In the genomic region with DNA sequence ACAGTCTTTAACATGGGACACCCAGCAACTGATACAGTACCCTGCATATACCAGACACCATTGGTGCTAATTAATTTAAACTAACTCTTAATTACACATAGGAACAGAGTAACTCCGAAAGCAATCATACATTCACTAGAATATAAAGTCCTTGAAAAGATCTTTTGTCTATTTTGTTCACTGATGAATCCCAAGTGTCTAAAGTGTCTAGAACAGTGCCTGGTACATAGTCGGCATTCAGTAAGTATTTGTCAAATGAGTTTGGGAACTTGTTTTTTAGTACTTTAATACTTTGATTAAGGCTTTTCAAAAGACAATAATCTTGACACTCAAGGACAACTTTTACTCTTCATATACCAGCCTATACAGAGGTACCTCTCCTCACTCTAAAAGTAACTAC, we compare ENCODE assay signal across 18 cellular contexts. TPM values are rescaled to one million over a fixed set of nuclear protein-coding genes. Genes with fewer than 3 reads are reported as not detected.
DNase-seq lines count a peak whose midpoint lies in the region; ATAC-seq and TF ChIP-seq lines count a peak whose summit lies in the region.
"Had no signal": no experiment of that assay in that cellular context is flagged by ENCODE, and none has a peak within 500 bp of the region (broad histone marks: within the 10 kb centered on the region; RNA-seq: fewer than 3 reads in every experiment).

No MANE protein-coding gene starts in this region.

- DNase-seq in stimulated activated naive CD8-positive, alpha-beta T cell treated with anti-CD3 and anti-CD28 coated beads, Interleukin-15, Interleukin-2, amounts not matched to agents 100 U/mL and 50 U/mL, for 24 hours: no peak
- DNase-seq in SK-N-MC (ENCODE audit: low read depth, low spot score): no peak
- DNase-seq in naive B cell: no peak
- DNase-seq in uterus: no peak
- no peak for DNase-seq in midbrain (lab: John Stamatoyannopoulos, UW)
- no peak for DNase-seq in effector CD8-positive, alpha-beta T cell (lab: John Stamatoyannopoulos, UW)
- DNase-seq: activated CD4-positive, alpha-beta T cell treated with anti-CD3 and anti-CD28 coated beads, Interleukin-2, amount 50 U/mL, for 1 hour; activated naive CD8-positive, alpha-beta T cell treated with anti-CD3 and anti-CD28 coated beads for 36 hours; body of pancreas; Caco-2; foreskin fibroblast; hippocampal formation; kidney; NCI-H510A treated with DMSO at 0.1 percent for 48 hours; stimulated activated CD8-positive, alpha-beta memory T cell treated with anti-CD3 and anti-CD28 coated beads, Interleukin-4, amount 100 ng/mL, for 48 hours had no signal

- no peaks in the 10 kb centered on the region for H3K9me3 Mint-ChIP-seq in stimulated activated naive CD8-positive, alpha-beta T cell treated with anti-CD3 and anti-CD28 coated beads, Interleukin-15, Interleukin-2, amounts not matched to agents 100 ng/mL and 50 ng/mL, for 24 hours
- H3K9me3 Mint-ChIP-seq in naive B cell: no peaks in the 10 kb centered on the region
- H3K9me3 Mint-ChIP-seq: activated naive CD8-positive, alpha-beta T cell treated with anti-CD3 and anti-CD28 coated beads for 36 hours had no signal

- no peak for ATAC-seq in stimulated activated naive CD8-positive, alpha-beta T cell treated with anti-CD3 and anti-CD28 coated beads, Interleukin-15, Interleukin-2, amounts not matched to agents 100 U/mL and 50 U/mL, for 24 hours
- ATAC-seq in naive B cell (ENCODE audit: low read depth in 2 of 2): peak in 1 of 2 donors; percentile 35
- no peak for ATAC-seq in GM18868 (IDR thresholded peaks at IDR 0.05; ENCODE audit: unreplicated experiment)
- ATAC-seq: body of pancreas had no signal

- peaks cover 24% of the 10 kb centered on the region for H3K36me3 Mint-ChIP-seq in stimulated activated naive CD8-positive, alpha-beta T cell treated with anti-CD3 and anti-CD28 coated beads, Interleukin-15, Interleukin-2, amounts not matched to agents 100 ng/mL and 50 ng/mL, for 24 hours (ENCODE audit: low read depth)
- no peaks in the 10 kb centered on the region for H3K36me3 Mint-ChIP-seq in naive B cell

- no peak overlapping the region for H3K4me3 Mint-ChIP-seq in stimulated activated naive CD8-positive, alpha-beta T cell treated with anti-CD3 and anti-CD28 coated beads, Interleukin-15, Interleukin-2, amounts not matched to agents 100 ng/mL and 50 ng/mL, for 24 hours
- H3K4me3 Mint-ChIP-seq in naive B cell: peak overlapping the region in 2 of 8 donors; percentile 34 to 42
- H3K4me3 Mint-ChIP-seq: activated naive CD8-positive, alpha-beta T cell treated with anti-CD3 and anti-CD28 coated beads for 36 hours had no signal

- peak overlapping the region; percentile 45 for H3K27ac Mint-ChIP-seq in stimulated activated naive CD8-positive, alpha-beta T cell treated with anti-CD3 and anti-CD28 coated beads, Interleukin-15, Interleukin-2, amounts not matched to agents 100 ng/mL and 50 ng/mL, for 24 hours
- peak overlapping the region in 5 of 6 donors; percentile 28 to 90 (median 69) for H3K27ac Mint-ChIP-seq in naive B cell
- H3K27ac Mint-ChIP-seq: activated naive CD8-positive, alpha-beta T cell treated with anti-CD3 and anti-CD28 coated beads for 36 hours had no signal

- H3K27ac ChIP-seq in SK-N-MC (peak overlapping the region; percentile 42; the same call in 1 of the 2 replicates), uterus (peak overlapping the region; percentile 40 to 99)
- H3K27ac ChIP-seq: KMS-11 had no signal

- intact Hi-C loops in uterus (cut with DNase I; ENCODE audit: low total_unique reads): no loop called here

- no peaks in the 10 kb centered on the region for H3K9me3 ChIP-seq in SK-N-MC (ENCODE audit: low read depth, low read length)
- no peaks in the 10 kb centered on the region for H3K9me3 ChIP-seq in uterus
- H3K9me3 ChIP-seq: body of pancreas, Caco-2 had no signal

- H3K4me1 Mint-ChIP-seq in stimulated activated naive CD8-positive, alpha-beta T cell treated with anti-CD3 and anti-CD28 coated beads, Interleukin-15, Interleukin-2, amounts not matched to agents 100 ng/mL and 50 ng/mL, for 24 hours (ENCODE audit: low read depth): peaks cover 73% of the 10 kb centered on the region
- H3K4me1 Mint-ChIP-seq in naive B cell: peaks cover 30 to 74% (median 48%) of the 10 kb centered on the region in 3 donors

- H3K4me1 ChIP-seq in uterus: peaks cover 12 to 16% of the 10 kb centered on the region in 2 donors

- TF ChIP-seq POLR2A in uterus (IDR thresholded peaks at IDR 0.05): no peak

- H3K9ac ChIP-seq in SK-N-MC (ENCODE audit: insufficient read length): no peak overlapping the region
- H3K9ac ChIP-seq: KMS-11 had no signal

- TF ChIP-seq CTCF in uterus (IDR thresholded peaks at IDR 0.05): no peak

- H3K4me3 ChIP-seq in SK-N-MC (no peak overlapping the region), uterus (no peak overlapping the region)
- H3K4me3 ChIP-seq: body of pancreas had no signal

- H3K36me3 ChIP-seq in SK-N-MC (ENCODE audit: insufficient read depth, low read length): peaks cover 34% of the 10 kb centered on the region; the same call in 1 of the 2 replicates
- no peaks in the 10 kb centered on the region for H3K36me3 ChIP-seq in uterus

- no peaks in the 10 kb centered on the region for H3K27me3 ChIP-seq in uterus
- H3K27me3 ChIP-seq: body of pancreas had no signal

- no peaks in the 10 kb centered on the region for H3K27me3 Mint-ChIP-seq in stimulated activated naive CD8-positive, alpha-beta T cell treated with anti-CD3 and anti-CD28 coated beads, Interleukin-15, Interleukin-2, amounts not matched to agents 100 ng/mL and 50 ng/mL, for 24 hours
- H3K27me3 Mint-ChIP-seq in naive B cell: no peaks in the 10 kb centered on the region
- H3K27me3 Mint-ChIP-seq: activated naive CD8-positive, alpha-beta T cell treated with anti-CD3 and anti-CD28 coated beads for 36 hours had no signal

RNA-seq across cellular contexts. Expression of a gene that starts 13.8 kb away (rescaled TPM):
- polyA plus RNA-seq in naive B cell (ENCODE audit: low read depth in 6 of 6): 10 to 100 TPM; 41.6 to 51.5 (median 44.8) TPM
- total RNA-seq in uterus: 100 to 1,000 TPM; 390 to 894 (median 580) TPM
